In the genomic region with DNA sequence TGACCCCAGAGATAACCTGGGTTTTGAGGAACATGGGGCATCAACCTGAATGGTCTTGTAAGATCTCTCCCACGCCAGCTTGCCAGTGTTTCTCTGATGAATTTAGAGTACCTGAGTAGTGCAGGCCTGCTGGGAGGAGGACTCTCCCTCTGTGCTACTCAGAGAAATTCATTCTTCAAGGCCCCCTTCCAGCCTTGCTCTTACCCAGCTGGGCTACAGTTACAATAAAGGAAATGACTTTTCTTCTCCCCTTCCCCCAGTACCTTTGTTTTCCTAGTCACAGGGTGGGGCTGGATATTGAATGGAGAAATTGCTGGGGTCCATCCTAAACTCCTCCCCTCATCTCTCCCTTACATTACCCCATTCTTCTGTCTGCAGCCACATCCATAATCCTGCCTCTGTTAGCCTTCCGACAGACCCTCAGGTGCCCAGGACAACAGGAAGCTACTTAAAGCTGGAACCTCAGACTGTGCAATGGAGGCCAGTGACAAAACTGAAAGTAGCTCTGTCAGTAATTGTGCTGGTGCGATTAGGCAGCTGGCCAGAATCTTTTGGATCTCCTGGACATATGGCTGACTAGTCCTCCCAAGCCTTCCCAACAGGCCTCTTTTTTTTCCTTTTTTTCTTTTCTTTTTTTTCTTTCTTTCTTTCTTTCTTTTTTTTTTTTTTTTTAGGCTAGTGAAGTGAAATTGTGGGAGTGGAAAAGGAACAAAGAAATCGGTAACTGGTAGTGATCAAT, we compare ENCODE assay signal across 8 cellular contexts. TPM values are rescaled to one million over a fixed set of nuclear protein-coding genes. Genes with fewer than 3 reads are reported as not detected.
DNase-seq lines count a peak whose midpoint lies in the region; ATAC-seq and TF ChIP-seq lines count a peak whose summit lies in the region.

No MANE protein-coding gene starts in this region.

- H3K27ac Mint-ChIP-seq in activated T-cell treated with anti-CD3 and anti-CD28 coated beads, Interleukin-2, amount 50 U/mL, for 24 hours: peak overlapping the region; percentile 90
- peak overlapping the region; percentile 70 for H3K27ac Mint-ChIP-seq in activated naive CD8-positive, alpha-beta T cell treated with anti-CD3 and anti-CD28 coated beads, Interleukin-2, amount 50 U/mL, for 24 hours

- peak overlapping the region; percentile 73 to 88 (median 76) for H3K27ac ChIP-seq in thyroid gland

- no peak for ATAC-seq in activated naive CD8-positive, alpha-beta T cell treated with anti-CD3 and anti-CD28 coated beads, Interleukin-2, amount 50 U/mL, for 24 hours
- no peak for ATAC-seq in GM18519 (IDR thresholded peaks at IDR 0.05; ENCODE audit: low FRiP score, unreplicated experiment)
- no peak for ATAC-seq in HG02970 (IDR thresholded peaks at IDR 0.05; ENCODE audit: low FRiP score, unreplicated experiment)

- peak overlapping the region; percentile 23 for H3K4me3 Mint-ChIP-seq in activated T-cell treated with anti-CD3 and anti-CD28 coated beads, Interleukin-2, amount 50 U/mL, for 24 hours
- peak overlapping the region; percentile 27 for H3K4me3 Mint-ChIP-seq in activated naive CD8-positive, alpha-beta T cell treated with anti-CD3 and anti-CD28 coated beads, Interleukin-2, amount 50 U/mL, for 24 hours

- H3K27me3 Mint-ChIP-seq in activated T-cell treated with anti-CD3 and anti-CD28 coated beads, Interleukin-2, amount 50 U/mL, for 24 hours: no peaks in the 10 kb centered on the region
- no peaks in the 10 kb centered on the region for H3K27me3 Mint-ChIP-seq in activated naive CD8-positive, alpha-beta T cell treated with anti-CD3 and anti-CD28 coated beads, Interleukin-2, amount 50 U/mL, for 24 hours

- no peaks in the 10 kb centered on the region for H3K36me3 ChIP-seq in thyroid gland

- intact Hi-C loops in thyroid gland (cut with DNase I): loop anchor here (10.0 kb wide), 1 partner anchor 115 kb away; no protein-coding TSS in a partner anchor

- no peak for DNase-seq in activated T-cell treated with anti-CD3 and anti-CD28 coated beads, Interleukin-2, amount 50 U/mL, for 24 hours
- no peak for DNase-seq in activated T-cell treated with anti-CD3 and anti-CD28 coated beads, Interleukin-2, amount 50 U/mL, for 1 hour
- no peak for DNase-seq in activated naive CD8-positive, alpha-beta T cell treated with anti-CD3 and anti-CD28 coated beads, Interleukin-2, amount 50 U/mL, for 24 hours
- DNase-seq in kidney tubule cell (ENCODE audit: low spot score): peak; percentile 38
- DNase-seq in thyroid gland: peak; percentile 69 to 70
- no peak for DNase-seq in HCEC 1CT

- H3K4me1 ChIP-seq in thyroid gland: peaks cover 33 to 57% of the 10 kb centered on the region in 2 donors

- no peak for TF ChIP-seq POLR2A in thyroid gland (IDR thresholded peaks at IDR 0.05)

- H3K4me3 ChIP-seq in thyroid gland (replicated peaks in 1 of 3): no peak overlapping the region

- peaks cover 56% of the 10 kb centered on the region for H3K36me3 Mint-ChIP-seq in activated T-cell treated with anti-CD3 and anti-CD28 coated beads, Interleukin-2, amount 50 U/mL, for 24 hours (ENCODE audit: low read depth)
- peaks cover 2% of the 10 kb centered on the region for H3K36me3 Mint-ChIP-seq in activated naive CD8-positive, alpha-beta T cell treated with anti-CD3 and anti-CD28 coated beads, Interleukin-2, amount 50 U/mL, for 24 hours (ENCODE audit: low read depth)

- H3K4me1 Mint-ChIP-seq in activated T-cell treated with anti-CD3 and anti-CD28 coated beads, Interleukin-2, amount 50 U/mL, for 24 hours (ENCODE audit: low read depth): peaks cover 31% of the 10 kb centered on the region
- peaks cover 34% of the 10 kb centered on the region for H3K4me1 Mint-ChIP-seq in activated naive CD8-positive, alpha-beta T cell treated with anti-CD3 and anti-CD28 coated beads, Interleukin-2, amount 50 U/mL, for 24 hours

- TF ChIP-seq CTCF in thyroid gland (IDR thresholded peaks at IDR 0.05): no peak

- no peaks in the 10 kb centered on the region for H3K27me3 ChIP-seq in thyroid gland

- no peaks in the 10 kb centered on the region for H3K9me3 Mint-ChIP-seq in activated T-cell treated with anti-CD3 and anti-CD28 coated beads, Interleukin-2, amount 50 U/mL, for 24 hours
- no peaks in the 10 kb centered on the region for H3K9me3 Mint-ChIP-seq in activated naive CD8-positive, alpha-beta T cell treated with anti-CD3 and anti-CD28 coated beads, Interleukin-2, amount 50 U/mL, for 24 hours

- 65 to 76% methylated on average over 4 of the region's 4 CpGs for WGBS in thyroid gland, 2 donors

- no peaks in the 10 kb centered on the region for H3K9me3 ChIP-seq in thyroid gland

RNA-seq across cellular contexts. Expression of a gene that starts 17.5 kb away (rescaled TPM):
- 100 to 1,000 TPM in 2 of 4 donors, 10 to 100 TPM in 2; 85.0 to 123 (median 99.4) TPM for total RNA-seq in thyroid gland

Comparison
In these comparisons a context has a peak if more than half of its experiments do, and no peak if none do; other contexts are left out.
1. DNase-seq: peak in kidney tubule cell (single experiment) and thyroid gland (2 of 2); none in activated T-cell treated with anti-CD3 and anti-CD28 coated beads, Interleukin-2, amount 50 U/mL, for 24 hours (single experiment), activated T-cell treated with anti-CD3 and anti-CD28 coated beads, Interleukin-2, amount 50 U/mL, for 1 hour (single experiment), activated naive CD8-positive, alpha-beta T cell treated with anti-CD3 and anti-CD28 coated beads, Interleukin-2, amount 50 U/mL, for 24 hours (single experiment) and HCEC 1CT (single experiment).